ENCODE assay signal across 8 cellular contexts in genomic region chr1:209692745-209693504, GRCh38. TPM values are rescaled to one million over a fixed set of nuclear protein-coding genes. Genes with fewer than 3 reads are reported as not detected.
A peak's percentile ranks its signal among the peaks of the same experiment; 100 is the strongest.
DNase-seq lines count a peak whose midpoint lies in the region; ATAC-seq, FAIRE-seq and TF ChIP-seq lines count a peak whose summit lies in the region.

No MANE protein-coding gene starts in this region.

- no peak for FAIRE-seq in D721Med (lab: Jason Lieb, UNC)

- peak overlapping the region; percentile 67 for H3K27ac Mint-ChIP-seq in T-helper 1 cell treated with Interleukin-12 subunit alpha and Interleukin-12 subunit beta and Interleukin-4 antibody, amounts not matched to agents 30 μg/mL and 1 μg/mL, for 36 hours

- ATAC-seq in left ventricle myocardium superior: peak; percentile 58

- peak overlapping the region; percentile 47 for H3K4me3 Mint-ChIP-seq in T-helper 1 cell treated with Interleukin-12 subunit alpha and Interleukin-12 subunit beta and Interleukin-4 antibody, amounts not matched to agents 30 μg/mL and 1 μg/mL, for 36 hours

- peaks cover 15% of the 10 kb centered on the region for H3K36me3 Mint-ChIP-seq in T-helper 1 cell treated with Interleukin-12 subunit alpha and Interleukin-12 subunit beta and Interleukin-4 antibody, amounts not matched to agents 30 μg/mL and 1 μg/mL, for 36 hours (ENCODE audit: low read depth)

- H3K4me1 Mint-ChIP-seq in T-helper 1 cell treated with Interleukin-12 subunit alpha and Interleukin-12 subunit beta and Interleukin-4 antibody, amounts not matched to agents 30 μg/mL and 1 μg/mL, for 36 hours (ENCODE audit: low read depth): peaks cover 53% of the 10 kb centered on the region

- no peaks in the 10 kb centered on the region for H3K9me3 Mint-ChIP-seq in T-helper 1 cell treated with Interleukin-12 subunit alpha and Interleukin-12 subunit beta and Interleukin-4 antibody, amounts not matched to agents 30 μg/mL and 1 μg/mL, for 36 hours

- no peak for DNase-seq in D721Med (ENCODE audit: insufficient read length, low spot score)
- DNase-seq in GOT3 (lab: John Stamatoyannopoulos, UW): peak; percentile 35
- peak; percentile 84 for DNase-seq in NCI-H128 (lab: John Stamatoyannopoulos, UW; ENCODE audit: unreplicated experiment)
- DNase-seq in amniotic epithelial cell (ENCODE audit: low read depth): peak; percentile 73
- peak; percentile 72 for DNase-seq in left ventricle myocardium superior
- DNase-seq in retinal pigment epithelial cell (ENCODE audit: low read depth): peak; percentile 30
- DNase-seq in NCI-H187 treated with DMSO at 0.1 percent for 48 hours (lab: John Stamatoyannopoulos, UW): no peak

- no peak overlapping the region for H3K4me3 ChIP-seq in retinal pigment epithelial cell (ENCODE audit: low read length)

- H3K27me3 Mint-ChIP-seq in T-helper 1 cell treated with Interleukin-12 subunit alpha and Interleukin-12 subunit beta and Interleukin-4 antibody, amounts not matched to agents 30 μg/mL and 1 μg/mL, for 36 hours (ENCODE audit: low read depth): no peaks in the 10 kb centered on the region

- intact Hi-C loops in left ventricle myocardium superior (cut with micrococcal nuclease): loop anchor here (5.0 to 10.0 kb wide), 4 partner anchors 51 to 116 kb away; no protein-coding TSS in a partner anchor

- peak; percentile 98 for TF ChIP-seq CTCF in D721Med (IDR thresholded peaks at IDR 0.05; ENCODE audit: insufficient read depth, missing control alignments)
- TF ChIP-seq CTCF in retinal pigment epithelial cell (conservative IDR thresholded peaks at IDR 0.05; ENCODE audit: low read depth, low read length): peak; percentile 86

RNA-seq across cellular contexts. Expression of gene HSD11B1, which starts 11.7 kb away (rescaled TPM):
- total RNA-seq in left ventricle myocardium superior: 2.8 TPM

RNA-seq across cellular contexts. Expression of gene G0S2, which starts 17.7 kb away (rescaled TPM):
- 594 TPM for total RNA-seq in left ventricle myocardium superior

RNA-seq across cellular contexts. Expression of gene LAMB3, which starts 40.7 kb away (rescaled TPM):
- 5.2 TPM for total RNA-seq in left ventricle myocardium superior

Comparison
In these comparisons a context has a peak if more than half of its experiments do, and no peak if none do; other contexts are left out.
1. DNase-seq: peak in GOT3 (single experiment), NCI-H128 (single experiment), amniotic epithelial cell (single experiment), left ventricle myocardium superior (single experiment) and retinal pigment epithelial cell (single experiment); none in D721Med (single experiment) and NCI-H187 treated with DMSO at 0.1 percent for 48 hours (single experiment).